In genomic region chr20:38137441-38138037, GRCh38 we compare ENCODE assay signal across 26 cellular contexts. TPM values are rescaled to one million over a fixed set of nuclear protein-coding genes. Genes with fewer than 3 reads are reported as not detected.
"Had no signal": no experiment of that assay in that cellular context is flagged by ENCODE, and none has a peak within 500 bp of the region (broad histone marks: within the 10 kb centered on the region; RNA-seq: fewer than 3 reads in every experiment).

No MANE protein-coding gene starts in this region.

- H3K9me3 Mint-ChIP-seq: activated CD4-positive, alpha-beta T cell treated with anti-CD3 and anti-CD28 coated beads, Interleukin-2, amount 10 ng/mL, durations not matched to agents 7 days and 5 days; activated CD8-positive, alpha-beta T cell treated with anti-CD3 and anti-CD28 coated beads for 36 hours; activated naive CD4-positive, alpha-beta T cell treated with anti-CD3 and anti-CD28 coated beads, Interleukin-2, amount 50 U/mL, for 24 hours; activated T-helper 1 cell treated with anti-CD3 and anti-CD28 coated beads, Interleukin-12 subunit alpha, Interleukin-12 subunit beta, Interleukin-2, Interleukin-4 antibody, amounts not matched to agents 30 ng/mL and 10 ng/mL and 1 ng/mL, durations not matched to agents 14 hours and 24 hours and 36 hours; dendritic cell treated with granulocyte-macrophage colony-stimulating factor and Interleukin-4, amounts not matched to agents 40 ng/mL and 50 ng/mL, for 4 days; nephron; stimulated activated effector memory CD8-positive, alpha-beta T cell treated with anti-CD3 and anti-CD28 coated beads, Interleukin-12 subunit alpha, Interleukin-12 subunit beta, amount 100 ng/mL, for 72 hours; stimulated activated naive CD8-positive, alpha-beta T cell treated with anti-CD3 and anti-CD28 coated beads, Interleukin-15, amount 100 ng/mL, for 72 hours had no signal

- H3K4me1 ChIP-seq: psoas muscle, vagina had no signal

- H3K27me3 Mint-ChIP-seq: activated CD4-positive, alpha-beta T cell treated with anti-CD3 and anti-CD28 coated beads, Interleukin-2, amount 10 ng/mL, durations not matched to agents 7 days and 5 days; activated CD8-positive, alpha-beta memory T cell treated with anti-CD3 and anti-CD28 coated beads, Interleukin-2, amount 10 ng/mL, durations not matched to agents 7 days and 5 days; activated CD8-positive, alpha-beta T cell treated with anti-CD3 and anti-CD28 coated beads for 36 hours; activated naive CD4-positive, alpha-beta T cell treated with anti-CD3 and anti-CD28 coated beads, Interleukin-2, amount 50 U/mL, for 24 hours had no signal

- H3K36me3 Mint-ChIP-seq: activated CD8-positive, alpha-beta memory T cell treated with anti-CD3 and anti-CD28 coated beads, Interleukin-2, amount 10 ng/mL, durations not matched to agents 7 days and 5 days; activated naive CD4-positive, alpha-beta T cell treated with anti-CD3 and anti-CD28 coated beads, Interleukin-2, amount 50 U/mL, for 24 hours; stimulated activated effector memory CD8-positive, alpha-beta T cell treated with anti-CD3 and anti-CD28 coated beads, Interleukin-12 subunit alpha, Interleukin-12 subunit beta, amount 100 ng/mL, for 72 hours had no signal

- H3K9me3 ChIP-seq: body of pancreas, neutrophil, ovary, psoas muscle, tibial nerve, vagina had no signal

- H3K27ac Mint-ChIP-seq: activated CD4-positive, alpha-beta T cell treated with anti-CD3 and anti-CD28 coated beads, Interleukin-2, amount 10 ng/mL, durations not matched to agents 7 days and 5 days; activated CD8-positive, alpha-beta memory T cell treated with anti-CD3 and anti-CD28 coated beads, Interleukin-2, amount 10 ng/mL, durations not matched to agents 7 days and 5 days; activated CD8-positive, alpha-beta T cell treated with anti-CD3 and anti-CD28 coated beads for 36 hours; activated naive CD4-positive, alpha-beta T cell treated with anti-CD3 and anti-CD28 coated beads, Interleukin-2, amount 50 U/mL, for 24 hours; activated T-helper 1 cell treated with anti-CD3 and anti-CD28 coated beads, Interleukin-12 subunit alpha, Interleukin-12 subunit beta, Interleukin-2, Interleukin-4 antibody, amounts not matched to agents 30 ng/mL and 10 ng/mL and 1 ng/mL, durations not matched to agents 14 hours and 24 hours and 36 hours; dendritic cell treated with granulocyte-macrophage colony-stimulating factor and Interleukin-4, amounts not matched to agents 40 ng/mL and 50 ng/mL, for 4 days; stimulated activated effector memory CD8-positive, alpha-beta T cell treated with anti-CD3 and anti-CD28 coated beads, Interleukin-12 subunit alpha, Interleukin-12 subunit beta, amount 100 ng/mL, for 72 hours; stimulated activated naive CD8-positive, alpha-beta T cell treated with anti-CD3 and anti-CD28 coated beads, Interleukin-15, amount 100 ng/mL, for 72 hours had no signal

- H3K27ac ChIP-seq: body of pancreas, cardiac muscle cell, neutrophil, ovary, psoas muscle, skin epidermis, tibial nerve, vagina had no signal

- H3K27me3 ChIP-seq: body of pancreas, cardiac muscle cell, neutrophil, ovary, tibial nerve, vagina had no signal

- H3K4me3 ChIP-seq: body of pancreas, cardiac muscle cell, ovary, psoas muscle, skin epidermis, tibial nerve, vagina had no signal

- DNase-seq: activated CD4-positive, alpha-beta T cell treated with anti-CD3 and anti-CD28 coated beads, Interleukin-2, amount 10 ng/mL, durations not matched to agents 7 days and 5 days; activated CD8-positive, alpha-beta memory T cell treated with anti-CD3 and anti-CD28 coated beads, Interleukin-2, amount 10 ng/mL, durations not matched to agents 7 days and 5 days; activated CD8-positive, alpha-beta T cell treated with anti-CD3 and anti-CD28 coated beads for 36 hours; activated gamma-delta T cell; anterior cingulate cortex; body of pancreas; effector CD8-positive, alpha-beta T cell; foreskin melanocyte; hippocampal formation; midbrain; psoas muscle; stimulated activated CD4-positive, alpha-beta T cell treated with anti-CD3 and anti-CD28 coated beads, Interleukin-2, amount 100 ng/mL, for 24 hours; stimulated activated naive CD8-positive, alpha-beta T cell treated with anti-CD3 and anti-CD28 coated beads, Interleukin-15, amount 100 ng/mL, for 72 hours had no signal

- ATAC-seq: activated CD4-positive, CD25-positive, alpha-beta regulatory T cell treated with anti-CD3 and anti-CD28 coated beads, Interleukin-2, amount 50 U/mL, for 24 hours; activated CD8-positive, alpha-beta memory T cell treated with anti-CD3 and anti-CD28 coated beads, Interleukin-2, amount 10 ng/mL, durations not matched to agents 7 days and 5 days; activated CD8-positive, alpha-beta T cell treated with anti-CD3 and anti-CD28 coated beads for 36 hours; body of pancreas; psoas muscle; right cardiac atrium; stimulated activated effector memory CD8-positive, alpha-beta T cell treated with anti-CD3 and anti-CD28 coated beads, Interleukin-12 subunit alpha, Interleukin-12 subunit beta, amount 100 ng/mL, for 72 hours; stimulated activated naive CD8-positive, alpha-beta T cell treated with anti-CD3 and anti-CD28 coated beads, Interleukin-15, amount 100 ng/mL, for 72 hours had no signal

- H3K36me3 ChIP-seq: neutrophil, ovary, tibial nerve had no signal

- H3K4me3 Mint-ChIP-seq: activated CD4-positive, alpha-beta T cell treated with anti-CD3 and anti-CD28 coated beads, Interleukin-2, amount 10 ng/mL, durations not matched to agents 7 days and 5 days; activated CD8-positive, alpha-beta memory T cell treated with anti-CD3 and anti-CD28 coated beads, Interleukin-2, amount 10 ng/mL, durations not matched to agents 7 days and 5 days; activated CD8-positive, alpha-beta T cell treated with anti-CD3 and anti-CD28 coated beads for 36 hours; activated naive CD4-positive, alpha-beta T cell treated with anti-CD3 and anti-CD28 coated beads, Interleukin-2, amount 50 U/mL, for 24 hours; activated T-helper 1 cell treated with anti-CD3 and anti-CD28 coated beads, Interleukin-12 subunit alpha, Interleukin-12 subunit beta, Interleukin-2, Interleukin-4 antibody, amounts not matched to agents 30 ng/mL and 10 ng/mL and 1 ng/mL, durations not matched to agents 14 hours and 24 hours and 36 hours; dendritic cell treated with granulocyte-macrophage colony-stimulating factor and Interleukin-4, amounts not matched to agents 40 ng/mL and 50 ng/mL, for 4 days; nephron; stimulated activated effector memory CD8-positive, alpha-beta T cell treated with anti-CD3 and anti-CD28 coated beads, Interleukin-12 subunit alpha, Interleukin-12 subunit beta, amount 100 ng/mL, for 72 hours; stimulated activated naive CD8-positive, alpha-beta T cell treated with anti-CD3 and anti-CD28 coated beads, Interleukin-15, amount 100 ng/mL, for 72 hours had no signal

RNA-seq across cellular contexts. Expression of gene TGM2, which starts 27.5 kb away (rescaled TPM):
- total RNA-seq: activated CD8-positive, alpha-beta T cell treated with anti-CD3 and anti-CD28 coated beads for 36 hours; activated T-helper 1 cell treated with anti-CD3 and anti-CD28 coated beads, Interleukin-12 subunit alpha, Interleukin-12 subunit beta, Interleukin-2, Interleukin-4 antibody, amounts not matched to agents 30 ng/mL and 10 ng/mL and 1 ng/mL, durations not matched to agents 14 hours and 24 hours and 36 hours had no signal
